24 cellular contexts compared by ENCODE assay signal in the genomic region with DNA sequence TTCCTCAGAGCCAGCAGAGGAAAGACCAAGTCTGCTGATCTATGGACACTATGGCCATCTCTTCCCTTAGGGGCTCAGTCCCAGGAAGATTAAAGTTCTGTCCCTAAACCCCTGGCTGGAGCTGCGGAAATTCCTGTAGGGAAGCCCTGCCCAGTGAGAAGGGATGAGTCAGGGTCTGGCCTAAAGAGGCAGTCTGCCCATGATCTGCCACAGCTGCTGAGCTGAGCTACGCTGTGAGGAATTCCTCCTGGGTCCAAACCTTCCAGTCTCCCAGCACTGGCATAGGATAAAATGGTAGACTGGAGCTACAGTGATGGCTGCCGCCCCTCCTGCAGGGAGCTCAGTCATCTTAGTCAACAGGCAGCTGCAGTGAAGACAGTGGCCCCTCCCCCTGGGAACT.
DNase-seq lines count a peak whose midpoint lies in the region; ATAC-seq and TF ChIP-seq lines count a peak whose summit lies in the region.
"Had no signal": no experiment of that assay in that cellular context is flagged by ENCODE, and none has a peak within 500 bp of the region (broad histone marks: within the 10 kb centered on the region; RNA-seq: fewer than 3 reads in every experiment).

No MANE protein-coding gene starts in this region.

- no peaks in the 10 kb centered on the region for H3K9me3 ChIP-seq in GM23248 (ENCODE audit: low read depth)
- no peaks in the 10 kb centered on the region for H3K9me3 ChIP-seq in CD4-positive, alpha-beta T cell (ENCODE audit: control insufficient read depth, low read length)
- H3K9me3 ChIP-seq: HAP-1, lower lobe of right lung, sigmoid colon, transverse colon had no signal

- peaks cover 26% of the 10 kb centered on the region for H3K4me1 ChIP-seq in GM23248 (ENCODE audit: insufficient read depth)
- H3K4me1 ChIP-seq: HAP-1, lower lobe of right lung, sigmoid colon, transverse colon had no signal

- H3K79me2 ChIP-seq in GM23248 (ENCODE audit: insufficient read depth): no peaks in the 10 kb centered on the region

- in situ Hi-C loops in GM23248 (cut with MboI): no loop called here
- in situ Hi-C loops in astrocyte of the cerebellum (cut with HindIII; ENCODE audit: low sequenced_read_pairs): no loop called here

- POLR2A ChIA-PET in CD4-positive, alpha-beta T cell (lab: Charles Lee): no interaction called here

- no peaks in the 10 kb centered on the region for H3K36me3 Mint-ChIP-seq in CD4-positive, alpha-beta T cell (ENCODE audit: low read depth)
- H3K36me3 Mint-ChIP-seq: activated CD8-positive, alpha-beta memory T cell treated with anti-CD3 and anti-CD28 coated beads, Interleukin-2, amount 10 ng/mL, durations not matched to agents 7 days and 5 days; activated naive CD4-positive, alpha-beta T cell treated with anti-CD3 and anti-CD28 coated beads, Interleukin-2, amount 10 ng/mL, durations not matched to agents 7 days and 5 days; CD4-positive, CD25-positive, alpha-beta regulatory T cell; IgD-negative memory B cell had no signal

- H3K4me1 Mint-ChIP-seq in CD4-positive, alpha-beta T cell (ENCODE audit: low read depth): no peaks in the 10 kb centered on the region
- H3K4me1 Mint-ChIP-seq: activated naive CD4-positive, alpha-beta T cell treated with anti-CD3 and anti-CD28 coated beads, Interleukin-2, amount 10 ng/mL, durations not matched to agents 7 days and 5 days; CD4-positive, CD25-positive, alpha-beta regulatory T cell; IgD-negative memory B cell had no signal

- peaks cover 7% of the 10 kb centered on the region for H3K9me3 Mint-ChIP-seq in CD4-positive, alpha-beta T cell

- no peak overlapping the region for H2AFZ ChIP-seq in GM23248

- DNase-seq in GM23248 (peak; percentile 86), astrocyte of the cerebellum (ENCODE audit: low read depth) (peak; percentile 4), fibroblast of the aortic adventitia (ENCODE audit: low read depth) (peak; percentile 40), skeletal muscle cell (ENCODE audit: low read depth) (peak; percentile 10), H4 (ENCODE audit: low spot score) (no peak), left cardiac atrium (no peak)
- DNase-seq in CD4-positive, alpha-beta T cell: no peak
- DNase-seq: activated CD4-positive, alpha-beta T cell treated with anti-CD3 and anti-CD28 coated beads, Interleukin-2, amount 50 U/mL, for 1 hour; activated CD8-positive, alpha-beta memory T cell treated with anti-CD3 and anti-CD28 coated beads, Interleukin-2, amount 10 ng/mL, durations not matched to agents 7 days and 5 days; activated naive CD4-positive, alpha-beta T cell treated with anti-CD3 and anti-CD28 coated beads, Interleukin-2, amount 10 ng/mL, durations not matched to agents 7 days and 5 days; anterior cingulate cortex; CD4-positive, CD25-positive, alpha-beta regulatory T cell; DMS 273 treated with DMSO at 0.1 percent for 48 hours; lower lobe of right lung; NCI-H2081; NCI-H345; NCI-H774; Right ventricle myocardium superior; sigmoid colon; transverse colon; WERI-Rb-1 had no signal

- no peaks in the 10 kb centered on the region for H3K9me2 ChIP-seq in GM23248 (ENCODE audit: insufficient read depth)

- WGBS in GM23248 (ENCODE audit: low coverage in 1 of 2, low lambda C conversion rate in 2 of 2, missing lambda C conversion rate in 2 of 2), 2 experiments: 17 to 33% methylated on average over 3 of the region's 3 CpGs

- no peaks in the 10 kb centered on the region for H4K20me1 ChIP-seq in GM23248 (ENCODE audit: insufficient read depth)

- H3K27ac Mint-ChIP-seq in CD4-positive, alpha-beta T cell: no peak overlapping the region
- H3K27ac Mint-ChIP-seq: activated CD8-positive, alpha-beta memory T cell treated with anti-CD3 and anti-CD28 coated beads, Interleukin-2, amount 10 ng/mL, durations not matched to agents 7 days and 5 days; activated naive CD4-positive, alpha-beta T cell treated with anti-CD3 and anti-CD28 coated beads, Interleukin-2, amount 10 ng/mL, durations not matched to agents 7 days and 5 days; CD4-positive, CD25-positive, alpha-beta regulatory T cell; IgD-negative memory B cell had no signal

- H3K36me3 ChIP-seq in GM23248 (ENCODE audit: low read depth): no peaks in the 10 kb centered on the region
- H3K36me3 ChIP-seq: HAP-1, lower lobe of right lung, sigmoid colon, transverse colon, WERI-Rb-1 had no signal

- no peak overlapping the region for H3K4me3 Mint-ChIP-seq in CD4-positive, alpha-beta T cell
- H3K4me3 Mint-ChIP-seq: activated CD8-positive, alpha-beta memory T cell treated with anti-CD3 and anti-CD28 coated beads, Interleukin-2, amount 10 ng/mL, durations not matched to agents 7 days and 5 days; activated naive CD4-positive, alpha-beta T cell treated with anti-CD3 and anti-CD28 coated beads, Interleukin-2, amount 10 ng/mL, durations not matched to agents 7 days and 5 days; CD4-positive, CD25-positive, alpha-beta regulatory T cell; IgD-negative memory B cell had no signal

- H3F3A ChIP-seq in GM23248 (ENCODE audit: insufficient read depth): peaks cover 15% of the 10 kb centered on the region; the same call in 1 of the 2 replicates

- intact Hi-C loops in CD4-positive, alpha-beta T cell (cut with DNase I, micrococcal nuclease): no loop called here
- intact Hi-C loops in left cardiac atrium (cut with DNase I): no loop called here

- H3K27ac ChIP-seq in GM23248: no peak overlapping the region; the same call in 1 of the 2 replicates
- H3K27ac ChIP-seq in CD4-positive, alpha-beta T cell (ENCODE audit: low read depth, low read length): no peak overlapping the region
- H3K27ac ChIP-seq: lower lobe of right lung, sigmoid colon, transverse colon, WERI-Rb-1 had no signal

- no peak for ATAC-seq in CD4-positive, alpha-beta T cell (ENCODE audit: poor library complexity)
- ATAC-seq in HG03342 (IDR thresholded peaks at IDR 0.05; ENCODE audit: unreplicated experiment) (no peak), left cardiac atrium (no peak)
- ATAC-seq: activated CD8-positive, alpha-beta memory T cell treated with anti-CD3 and anti-CD28 coated beads, Interleukin-2, amount 10 ng/mL, durations not matched to agents 7 days and 5 days had no signal

- no peak overlapping the region for H3K4me3 ChIP-seq in GM23248
- H3K4me3 ChIP-seq in astrocyte of the cerebellum (ENCODE audit: low read depth, low read length): no peak overlapping the region
- H3K4me3 ChIP-seq in fibroblast of the aortic adventitia (ENCODE audit: low read depth, low read length): no peak overlapping the region
- no peak overlapping the region for H3K4me3 ChIP-seq in skeletal muscle cell (ENCODE audit: low read depth, low read length)
- H3K4me3 ChIP-seq: HAP-1, lower lobe of right lung, sigmoid colon, transverse colon had no signal

- peak overlapping the region; percentile 32 for H3K4me2 ChIP-seq in GM23248 (ENCODE audit: unreplicated experiment)

- TF ChIP-seq CTCF in astrocyte of the cerebellum (IDR thresholded peaks at IDR 0.05; ENCODE audit: low read depth, low read length, missing control alignments) (no peak), fibroblast of the aortic adventitia (IDR thresholded peaks at IDR 0.05; ENCODE audit: insufficient read depth, low read length) (no peak)
- no peak for TF ChIP-seq CTCF in CD4-positive, alpha-beta T cell (IDR thresholded peaks at IDR 0.05)

- no peak overlapping the region for H3K9ac ChIP-seq in GM23248

- H3K27me3 ChIP-seq in GM23248 (replicated peaks; ENCODE audit: insufficient read depth): no peaks in the 10 kb centered on the region
- H3K27me3 ChIP-seq in CD4-positive, alpha-beta T cell (ENCODE audit: control insufficient read depth, insufficient read depth, low read length): no peaks in the 10 kb centered on the region
- H3K27me3 ChIP-seq: sigmoid colon, transverse colon had no signal

- no peaks in the 10 kb centered on the region for H3K27me3 Mint-ChIP-seq in CD4-positive, alpha-beta T cell
- H3K27me3 Mint-ChIP-seq: activated CD8-positive, alpha-beta memory T cell treated with anti-CD3 and anti-CD28 coated beads, Interleukin-2, amount 10 ng/mL, durations not matched to agents 7 days and 5 days; activated naive CD4-positive, alpha-beta T cell treated with anti-CD3 and anti-CD28 coated beads, Interleukin-2, amount 10 ng/mL, durations not matched to agents 7 days and 5 days; CD4-positive, CD25-positive, alpha-beta regulatory T cell; IgD-negative memory B cell had no signal

- CTCF ChIA-PET in CD4-positive, alpha-beta T cell (lab: Charles Lee): no interaction called here

Comparison
In these comparisons a context has a peak if more than half of its experiments do, and no peak if none do; other contexts are left out.
1. DNase-seq: peak in GM23248 (single experiment), astrocyte of the cerebellum (single experiment), fibroblast of the aortic adventitia (single experiment) and skeletal muscle cell (single experiment); none in CD4-positive, alpha-beta T cell (0 of 10), H4 (single experiment) and left cardiac atrium (single experiment).